Comparison of ENCODE assay signal across 16 cellular contexts in the genomic region with DNA sequence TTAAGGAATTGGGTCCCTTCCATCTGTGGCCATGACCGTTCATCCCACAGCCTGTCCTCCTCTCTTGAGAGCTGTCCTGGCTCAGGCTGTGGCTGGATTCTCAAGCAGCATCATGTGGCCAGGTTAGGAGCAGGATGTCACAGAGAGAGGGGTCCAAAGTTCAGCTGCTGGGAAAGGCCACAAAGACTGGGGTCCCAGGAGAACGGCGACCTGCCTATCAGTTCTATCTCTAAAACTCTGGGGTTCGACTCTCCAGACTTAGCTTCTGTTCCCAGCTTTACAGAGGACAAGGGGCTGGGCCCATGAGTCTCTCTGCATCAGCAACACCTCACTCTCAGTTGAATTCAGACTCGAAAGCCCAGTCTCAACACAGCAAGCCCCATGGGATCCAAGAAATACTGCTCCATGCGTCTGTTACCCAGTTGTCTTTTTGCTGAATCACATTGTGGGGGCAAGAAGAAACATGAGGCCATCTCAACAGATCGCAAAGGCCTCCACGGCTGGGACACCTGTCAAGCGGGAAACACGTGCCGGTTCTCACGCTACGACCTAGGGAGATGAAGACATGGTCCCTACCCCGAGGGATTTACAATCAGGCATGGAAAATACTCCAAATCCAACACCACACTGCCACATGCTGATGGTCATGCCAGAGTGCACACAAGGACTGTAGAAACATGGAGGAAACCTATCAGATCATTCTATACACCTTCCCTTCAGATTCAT.
DNase-seq lines count a peak whose midpoint lies in the region; ATAC-seq and TF ChIP-seq lines count a peak whose summit lies in the region.
"Had no signal": no experiment of that assay in that cellular context is flagged by ENCODE, and none has a peak within 500 bp of the region (broad histone marks: within the 10 kb centered on the region; RNA-seq: fewer than 3 reads in every experiment).

No MANE protein-coding gene starts in this region.

- DNase-seq in NCI-H82 (lab: John Stamatoyannopoulos, UW) (peak; percentile 36), NCI-H82 treated with DMSO at 0.1 percent for 48 hours (lab: John Stamatoyannopoulos, UW; ENCODE audit: unreplicated experiment) (no peak), WTC11 (ENCODE audit: low spot score) (no peak), nephron progenitor cell (no peak), GDM1 (lab: John Stamatoyannopoulos, UW) (no peak), amniotic stem cell (lab: John Stamatoyannopoulos, UW) (no peak), aorta (no peak)
- DNase-seq: CD8-positive, alpha-beta memory T cell; DND-41; HFFc6; NCI-H1105 treated with DMSO at 0.1 percent for 48 hours; NCI-H1694 treated with DMSO at 0.1 percent for 48 hours; NCI-H510A had no signal

- H3K9me3 Mint-ChIP-seq in WTC11 (no peaks in the 10 kb centered on the region), nephron progenitor cell (no peaks in the 10 kb centered on the region)
- H3K9me3 Mint-ChIP-seq: CD8-positive, alpha-beta memory T cell; HFFc6 had no signal

- ATAC-seq in WTC11, result no peak
- no peak for ATAC-seq in GM21447 (IDR thresholded peaks at IDR 0.05; ENCODE audit: unreplicated experiment)
- ATAC-seq in aorta (ENCODE audit: low FRiP score), result no peak
- ATAC-seq: GM12878, Right ventricle myocardium inferior had no signal

- CTCF ChIA-PET in WTC11 (lab: Charles Lee), result interaction anchor here (0.7 to 1.0 kb wide), 2 partner anchors 10 to 49 kb away, joined by 3 read pairs; no protein-coding TSS in a partner anchor

- H3K27me3 ChIP-seq in aorta (ENCODE audit: control insufficient read depth in 1 of 2, insufficient read depth in 2 of 2, low read length in 1 of 2), result no peaks in the 10 kb centered on the region

- intact Hi-C loops in aorta (cut with DNase I), result no loop called here

- peak overlapping the region; percentile 41 for H3K27ac Mint-ChIP-seq in WTC11
- peak overlapping the region; percentile 49 for H3K27ac Mint-ChIP-seq in nephron progenitor cell
- H3K27ac Mint-ChIP-seq: CD8-positive, alpha-beta memory T cell; HFFc6 had no signal

- peaks cover 66% of the 10 kb centered on the region for H3K4me1 Mint-ChIP-seq in WTC11
- H3K4me1 Mint-ChIP-seq in nephron progenitor cell, result peaks cover 90% of the 10 kb centered on the region

- H3K36me3 Mint-ChIP-seq in WTC11 (peaks cover 8% of the 10 kb centered on the region; the same call in 1 of the 2 replicates), nephron progenitor cell (ENCODE audit: low read depth) (peaks cover 4% of the 10 kb centered on the region)
- H3K36me3 Mint-ChIP-seq: CD8-positive, alpha-beta memory T cell had no signal

- H3K27me3 Mint-ChIP-seq in WTC11 (ENCODE audit: low read depth) (no peaks in the 10 kb centered on the region), nephron progenitor cell (ENCODE audit: low read depth, poor library complexity) (peaks cover 3% of the 10 kb centered on the region)

- H3K4me3 ChIP-seq in aorta (ENCODE audit: low read length in 2 of 2), result no peak overlapping the region
- H3K4me3 ChIP-seq: GM12878 had no signal

- 77 to 81% methylated on average over 14 of the region's 14 CpGs for WGBS in aorta, 2 donors

- H3K36me3 ChIP-seq in aorta (ENCODE audit: control insufficient read depth in 1 of 2, insufficient read depth in 2 of 2, low read length in 1 of 2), result no peaks in the 10 kb centered on the region

- peaks cover 0 to 1% of the 10 kb centered on the region in 2 donors for H3K4me1 ChIP-seq in aorta (ENCODE audit: control insufficient read depth in 1 of 2, insufficient read depth in 2 of 2, low read length in 2 of 2)

- H3K4me3 Mint-ChIP-seq in WTC11 (no peak overlapping the region), nephron progenitor cell (no peak overlapping the region)
- H3K4me3 Mint-ChIP-seq: HFFc6 had no signal

- H3K27ac ChIP-seq in aorta (ENCODE audit: low read depth in 1 of 2, low read length in 2 of 2), result no peak overlapping the region

- H3K9me3 ChIP-seq in aorta (ENCODE audit: control insufficient read depth, low read length), result no peaks in the 10 kb centered on the region

- TF ChIP-seq CTCF in WTC11 (IDR thresholded peaks at IDR 0.05) (no peak), nephron progenitor cell (IDR thresholded peaks at IDR 0.05) (no peak)

- POLR2A ChIA-PET in WTC11 (lab: Charles Lee), result interaction anchor here (0.6 kb wide), 1 partner anchor 46 kb away, joined by 3 read pairs; no protein-coding TSS in a partner anchor

TF ChIP-seq in WTC11, 78 proteins besides CTCF, POLR2A, EP300 and RAD21 (continues in another document):
- peak; percentile 17; the same call in 1 of the 2 replicates for TF ChIP-seq GABPB1 (CRISPR knock-in tag; IDR thresholded peaks at IDR 0.05)
- TF ChIP-seq PRDM15 (CRISPR knock-in tag; IDR thresholded peaks at IDR 0.05), result no peak
- TF ChIP-seq E2F5 (CRISPR knock-in tag; IDR thresholded peaks at IDR 0.05), result no peak
- TF ChIP-seq E2F4 (CRISPR knock-in tag; IDR thresholded peaks at IDR 0.05; ENCODE audit: borderline replicate concordance, low read depth), result no peak
- TF ChIP-seq ZNF232 (CRISPR knock-in tag; IDR thresholded peaks at IDR 0.05), result no peak
- no peak for TF ChIP-seq TEAD4 (CRISPR knock-in tag; IDR thresholded peaks at IDR 0.05)
- TF ChIP-seq, protein P1, sequence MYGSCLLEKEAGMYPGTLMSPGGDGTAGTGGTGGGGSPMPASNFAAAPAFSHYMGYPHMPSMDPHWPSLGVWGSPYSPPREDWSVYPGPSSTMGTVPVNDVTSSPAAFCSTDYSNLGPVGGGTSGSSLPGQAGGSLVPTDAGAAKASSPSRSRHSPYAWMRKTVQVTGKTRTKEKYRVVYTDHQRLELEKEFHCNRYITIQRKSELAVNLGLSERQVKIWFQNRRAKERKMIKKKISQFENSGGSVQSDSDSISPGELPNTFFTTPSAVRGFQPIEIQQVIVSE (CRISPR knock-in tag; IDR thresholded peaks at IDR 0.05; ENCODE audit: borderline replicate concordance), result no peak
